Comparison of ENCODE assay signal across 7 cellular contexts in genomic region chr11:62611705-62612365, GRCh38. TPM values are rescaled to one million over a fixed set of nuclear protein-coding genes. Genes with fewer than 3 reads are reported as not detected.
DNase-seq lines count a peak whose midpoint lies in the region; ATAC-seq and TF ChIP-seq lines count a peak whose summit lies in the region.

No MANE protein-coding gene starts in this region.

- no peak for TF ChIP-seq CTCF in vagina (IDR thresholded peaks at IDR 0.05)

- no peaks in the 10 kb centered on the region for H3K9me3 ChIP-seq in vagina

- peak in 1 of 2 donors; percentile 22 for TF ChIP-seq POLR2A in vagina (IDR thresholded peaks at IDR 0.05)

- H3K9me3 Mint-ChIP-seq in activated T-cell treated with anti-CD3 and anti-CD28 coated beads, Interleukin-2, amount 50 U/mL, for 72 hours = no peaks in the 10 kb centered on the region

- H3K4me3 Mint-ChIP-seq in activated T-cell treated with anti-CD3 and anti-CD28 coated beads, Interleukin-2, amount 50 U/mL, for 72 hours = peak overlapping the region; percentile 96 to 98

- DNase-seq in NCI-H446 treated with DMSO at 0.1 percent for 48 hours (lab: John Stamatoyannopoulos, UW) (peak; percentile 15), fibroblast of the conjunctiva (ENCODE audit: low read depth) (peak; percentile 71), nucleus accumbens (lab: John Stamatoyannopoulos, UW) (peak in 38 of 56 donors; percentile 8 to 73 (median 33)), vagina (ENCODE audit: extremely low spot score in 2 of 2) (no peak)
- DNase-seq in activated T-cell treated with anti-CD3 and anti-CD28 coated beads, Interleukin-2, amount 50 U/mL, for 72 hours = peak; percentile 51 to 59

- H3K36me3 ChIP-seq in vagina = peaks cover 0 to 27% of the 10 kb centered on the region in 2 donors

- H3K27ac ChIP-seq in vagina = peak overlapping the region; percentile 92

- peaks cover 62% of the 10 kb centered on the region for H3K4me1 Mint-ChIP-seq in activated T-cell treated with anti-CD3 and anti-CD28 coated beads, Interleukin-2, amount 50 U/mL, for 72 hours (ENCODE audit: low read depth)

- ATAC-seq in GM18498 (IDR thresholded peaks at IDR 0.05; ENCODE audit: unreplicated experiment) (peak; percentile 30), HG02623 (IDR thresholded peaks at IDR 0.05; ENCODE audit: unreplicated experiment) (peak; percentile 23)
- ATAC-seq in activated T-cell treated with anti-CD3 and anti-CD28 coated beads, Interleukin-2, amount 50 U/mL, for 72 hours (replicated peaks in 1 of 2) = peak; percentile 25 to 42

- H3K4me1 ChIP-seq in vagina = peaks cover 42% of the 10 kb centered on the region

- H3K27me3 ChIP-seq in vagina = no peaks in the 10 kb centered on the region

- peak overlapping the region; percentile 83 to 96 for H3K4me3 ChIP-seq in vagina

- H3K27ac Mint-ChIP-seq in activated T-cell treated with anti-CD3 and anti-CD28 coated beads, Interleukin-2, amount 50 U/mL, for 72 hours = peak overlapping the region; percentile 97

- intact Hi-C loops in vagina (cut with DNase I) = loop anchor here (10.0 kb wide), 1 partner anchor 1707 kb away; the partner anchor contains the start of gene PRPF19

- H3K36me3 Mint-ChIP-seq in activated T-cell treated with anti-CD3 and anti-CD28 coated beads, Interleukin-2, amount 50 U/mL, for 72 hours (ENCODE audit: insufficient read depth in 2 of 2) = peaks cover 9 to 15% of the 10 kb centered on the region in 2 donors

- H3K27me3 Mint-ChIP-seq in activated T-cell treated with anti-CD3 and anti-CD28 coated beads, Interleukin-2, amount 50 U/mL, for 72 hours (ENCODE audit: low read depth) = no peaks in the 10 kb centered on the region

RNA-seq across cellular contexts. Expression of gene EML3, which starts 0.7 kb away (rescaled TPM):
- total RNA-seq in activated T-cell treated with anti-CD3 and anti-CD28 coated beads, Interleukin-2, amount 50 U/mL, for 72 hours = 100 to 1,000 TPM; 132 to 148 TPM
- total RNA-seq in vagina = 69.0 TPM

RNA-seq across cellular contexts. Expression of gene ROM1, which starts 1.2 kb away (rescaled TPM):
- 1 to 10 TPM; 5.1 to 6.7 TPM for total RNA-seq in activated T-cell treated with anti-CD3 and anti-CD28 coated beads, Interleukin-2, amount 50 U/mL, for 72 hours
- total RNA-seq in vagina = 6.1 TPM

RNA-seq across cellular contexts. Expression of gene B3GAT3, which starts 10.0 kb away (rescaled TPM):
- total RNA-seq in activated T-cell treated with anti-CD3 and anti-CD28 coated beads, Interleukin-2, amount 50 U/mL, for 72 hours = 10 to 100 TPM; 72.2 to 79.9 TPM
- total RNA-seq in vagina = 41.7 TPM

RNA-seq across cellular contexts. Expression of gene MTA2, which starts 10.2 kb away (rescaled TPM):
- 100 to 1,000 TPM; 173 to 241 TPM for total RNA-seq in activated T-cell treated with anti-CD3 and anti-CD28 coated beads, Interleukin-2, amount 50 U/mL, for 72 hours
- 96.3 TPM for total RNA-seq in vagina

RNA-seq across cellular contexts. Expression of gene TUT1, which starts 20.5 kb away (rescaled TPM):
- total RNA-seq in activated T-cell treated with anti-CD3 and anti-CD28 coated beads, Interleukin-2, amount 50 U/mL, for 72 hours = 10 to 100 TPM; 32.8 to 36.8 TPM
- 12.0 TPM for total RNA-seq in vagina

Comparison
In these comparisons a context has a peak if more than half of its experiments do, and no peak if none do; other contexts are left out.
1. DNase-seq: peak in NCI-H446 treated with DMSO at 0.1 percent for 48 hours (single experiment), activated T-cell treated with anti-CD3 and anti-CD28 coated beads, Interleukin-2, amount 50 U/mL, for 72 hours (2 of 2), fibroblast of the conjunctiva (single experiment) and nucleus accumbens (38 of 56); none in vagina (0 of 2).
2. Peak in every context shown above with its lines, with median percentiles within 50 percentile points of each other: ATAC-seq.